In the genomic region with DNA sequence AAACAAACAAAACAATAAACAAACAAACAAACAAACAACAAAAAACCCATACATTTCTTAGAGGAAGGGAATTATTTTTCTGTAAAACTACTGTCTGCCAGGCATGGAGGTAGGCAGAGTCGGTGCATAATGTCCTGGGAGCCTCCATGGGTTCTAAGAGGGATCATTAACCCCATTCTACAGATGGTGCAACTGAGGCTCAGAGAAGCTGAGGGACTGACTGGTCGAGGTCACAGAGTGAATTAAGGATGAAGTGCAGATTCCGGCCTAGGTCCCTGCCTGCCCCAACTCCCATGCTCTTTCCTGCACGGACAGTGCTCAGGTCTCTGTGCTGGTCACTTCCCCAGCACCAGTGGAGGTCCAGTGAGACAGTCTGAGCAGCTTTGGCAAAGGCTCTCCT, we compare ENCODE assay signal across 22 cellular contexts. TPM values are rescaled to one million over a fixed set of nuclear protein-coding genes. Genes with fewer than 3 reads are reported as not detected.
DNase-seq lines count a peak whose midpoint lies in the region; ATAC-seq, FAIRE-seq and TF ChIP-seq lines count a peak whose summit lies in the region.
"Had no signal": no experiment of that assay in that cellular context is flagged by ENCODE, and none has a peak within 500 bp of the region (broad histone marks: within the 10 kb centered on the region; RNA-seq: fewer than 3 reads in every experiment).

No MANE protein-coding gene starts in this region.

- TF ChIP-seq RAD21 in HepG2 (CRISPR knock-in tag; IDR thresholded peaks at IDR 0.05) (no peak), K562 (CRISPR knock-in tag; conservative IDR thresholded peaks at IDR 0.05 in 1 of 2, IDR thresholded peaks at IDR 0.05 in 1 of 2) (no peak)

- H3K9ac ChIP-seq in HepG2 (ENCODE audit: insufficient read depth, low read depth, low read length), result no peak overlapping the region
- H3K9ac ChIP-seq in K562 (ENCODE audit: insufficient read depth in 1 of 2, low read depth in 2 of 2, low read length in 2 of 2), result 0 out of 4 replicates have a peak overlapping the region, but pooled peaks of 1 of the 2 experiments have one; percentile 29

- H3K79me2 ChIP-seq in HepG2 (ENCODE audit: insufficient read depth, low read length) (no peaks in the 10 kb centered on the region), K562 (ENCODE audit: control insufficient read depth, insufficient read depth, low read length) (no peaks in the 10 kb centered on the region), osteoblast (ENCODE audit: insufficient read depth, low read length) (no peaks in the 10 kb centered on the region)

- H3K36me3 ChIP-seq in HepG2 (replicated peaks in 1 of 2; ENCODE audit: control insufficient read depth in 1 of 2, insufficient read depth in 2 of 2, low read length in 2 of 2) (no peaks in the 10 kb centered on the region), right lobe of liver (no peaks in the 10 kb centered on the region), K562 (ENCODE audit: control insufficient read depth, insufficient read depth, low read length) (no peaks in the 10 kb centered on the region), osteoblast (ENCODE audit: insufficient read depth, low read length) (no peaks in the 10 kb centered on the region)
- H3K36me3 ChIP-seq: BE2C had no signal

- H3K9me1 ChIP-seq in K562 (ENCODE audit: control insufficient read depth, insufficient read depth, low read length), result no peaks in the 10 kb centered on the region

- no peak for DNase-seq in HepG2 (ENCODE audit: low spot score)
- DNase-seq in right lobe of liver, result no peak
- no peak for DNase-seq in K562 (ENCODE audit: extremely low read depth in 1 of 4, low spot score in 3 of 4)
- peak; percentile 65 for DNase-seq in osteoblast (ENCODE audit: insufficient read length, low spot score, missing footprints)
- no peak for DNase-seq in ACHN
- no peak for DNase-seq in iPS-NIHi7 (ENCODE audit: extremely low spot score)
- DNase-seq: BE2C; C1 segment of cervical spinal cord; Caco-2; Calu3; CD4-positive, alpha-beta memory T cell; CD4-positive, CD25-positive, alpha-beta regulatory T cell; DMS79 treated with DMSO at 0.1 percent for 48 hours; GF-D8 had no signal

- H4K20me1 ChIP-seq in HepG2 (ENCODE audit: insufficient read depth, low read length) (peaks cover 4% of the 10 kb centered on the region; the same call in 1 of the 2 replicates), K562 (replicated peaks; ENCODE audit: control insufficient read depth, insufficient read depth, low read length) (peaks cover 21% of the 10 kb centered on the region; the same call in 1 of the 2 replicates), osteoblast (ENCODE audit: insufficient read depth, low read length) (no peaks in the 10 kb centered on the region)

- H3K27me3 ChIP-seq in HepG2 (ENCODE audit: control insufficient read depth in 1 of 2, insufficient read depth in 2 of 2, low read length in 2 of 2) (peaks cover 14 to 76% of the 10 kb centered on the region in 2 experiments), right lobe of liver (no peaks in the 10 kb centered on the region), K562 (ENCODE audit: control insufficient read depth in 2 of 2, insufficient read depth in 2 of 2, low read length in 2 of 2) (peaks cover 26 to 48% of the 10 kb centered on the region in 2 experiments; a peak in 4 of 5 replicates), osteoblast (ENCODE audit: insufficient read depth, low read length) (peaks cover 2% of the 10 kb centered on the region)
- H3K27me3 ChIP-seq: BE2C had no signal

- POLR2A ChIA-PET in HepG2 (lab: Yijun Ruan, JAX), result no interaction called here
- POLR2A ChIA-PET in K562 (lab: Yijun Ruan, JAX), result no interaction called here

- FAIRE-seq in HepG2 (lab: Jason Lieb, UNC), result no peak
- no peak for FAIRE-seq in K562 (lab: Jason Lieb, UNC)
- FAIRE-seq: A549, D721Med, G401.6, GM12891, GM19239 had no signal

- TF ChIP-seq POLR2A in HepG2 (IDR thresholded peaks at IDR 0.05; ENCODE audit: insufficient read depth in 1 of 2, low read depth in 2 of 2, low read length in 2 of 2) (no peak), right lobe of liver (IDR thresholded peaks at IDR 0.05) (no peak), K562 (conservative IDR thresholded peaks at IDR 0.05) (no peak)

- H3K4me1 ChIP-seq in HepG2 (ENCODE audit: insufficient read depth, low read length), result peaks cover 9% of the 10 kb centered on the region
- no peaks in the 10 kb centered on the region for H3K4me1 ChIP-seq in right lobe of liver
- H3K4me1 ChIP-seq in K562 (replicated peaks in 1 of 2; ENCODE audit: control insufficient read depth in 2 of 2, insufficient read depth in 2 of 2, low read length in 2 of 2), result peaks cover 0 to 16% of the 10 kb centered on the region in 2 experiments; a peak in 4 of 5 replicates
- H3K4me1 ChIP-seq in osteoblast (ENCODE audit: insufficient read depth, low read length), result no peaks in the 10 kb centered on the region
- H3K4me1 ChIP-seq: A549 had no signal

- no TSS peak for BruUV-seq in HepG2 (replicated peaks; lab: Mats Ljungman, UMichigan)
- no TSS peak for BruUV-seq in K562 (replicated peaks; lab: Mats Ljungman, UMichigan)

- H2AFZ ChIP-seq in HepG2 (ENCODE audit: low read length) (no peak overlapping the region), K562 (ENCODE audit: low read depth, low read length) (no peak overlapping the region), osteoblast (ENCODE audit: low read length) (no peak overlapping the region)

- 24% methylated on average over 3 of the region's 4 CpGs for WGBS in HepG2 (ENCODE audit: low lambda C conversion rate)
- 71% methylated on average over 3 of the region's 4 CpGs for WGBS in right lobe of liver (ENCODE audit: insufficient coverage, low coverage, low lambda C conversion rate, missing lambda C conversion rate)
- 6% methylated on average over 4 of the region's 4 CpGs for WGBS in K562 (ENCODE audit: insufficient coverage, low coverage, missing lambda C conversion rate)

- CTCF ChIA-PET in HepG2 (lab: Yijun Ruan, JAX; ENCODE audit: low intra/inter-chr PET ratio, low total read pairs) (no interaction called here), K562 (lab: Yijun Ruan, JAX; ENCODE audit: low intra/inter-chr PET ratio) (no interaction called here)

- TF ChIP-seq EP300 in HepG2 (IDR thresholded peaks at IDR 0.05; ENCODE audit: low read depth in 2 of 2, low read length in 2 of 2), result no peak
- TF ChIP-seq EP300 in HepG2 (CRISPR knock-in tag; IDR thresholded peaks at IDR 0.05; ENCODE audit: borderline replicate concordance), result no peak
- TF ChIP-seq EP300 in K562 (IDR thresholded peaks at IDR 0.05; ENCODE audit: low read length), result no peak

- no peak for ATAC-seq in HepG2
- no peak for ATAC-seq in right lobe of liver
- no peak for ATAC-seq in K562
- ATAC-seq: A549 had no signal

- no peak for TF ChIP-seq CTCF in HepG2 (CRISPR knock-in tag; IDR thresholded peaks at IDR 0.05)
- no peak for TF ChIP-seq CTCF in right lobe of liver (IDR thresholded peaks at IDR 0.05)
- TF ChIP-seq CTCF in K562 (IDR thresholded peaks at IDR 0.05 in 2 of 3, conservative IDR thresholded peaks at IDR 0.05 in 1 of 3; ENCODE audit: insufficient read depth in 2 of 3, low read depth in 1 of 3, low read length in 3 of 3), result no peak
- TF ChIP-seq CTCF in osteoblast (IDR thresholded peaks at IDR 0.05; ENCODE audit: extremely low read depth, low read depth, low read length), result no peak

- H3K9me3 ChIP-seq in HepG2 (ENCODE audit: low read length) (no peaks in the 10 kb centered on the region), right lobe of liver (no peaks in the 10 kb centered on the region), K562 (replicated peaks; ENCODE audit: control insufficient read depth, insufficient read depth, low read depth, low read length) (no peaks in the 10 kb centered on the region), osteoblast (ENCODE audit: low read depth, low read length) (no peaks in the 10 kb centered on the region)
- H3K9me3 ChIP-seq: A549, BE2C, Caco-2 had no signal

- H3K4me2 ChIP-seq in HepG2 (ENCODE audit: low read depth, low read length) (no peak overlapping the region), K562 (ENCODE audit: insufficient read depth, low read length) (no peak overlapping the region), osteoblast (ENCODE audit: insufficient read depth, low read length) (no peak overlapping the region)
- H3K4me2 ChIP-seq: A549 had no signal

- in situ Hi-C loops in HepG2 (cut with HindIII; ENCODE audit: extremely low pct_ligation_motif_present, low pct_unique_long_range_greater_than_20kb) (no loop called here), K562 (cut with MboI) (no loop called here), ACHN (cut with HindIII; ENCODE audit: low pct_ligation_motif_present, low pct_unique_long_range_greater_than_20kb, low sequenced_read_pairs) (no loop called here)

- H3K27ac ChIP-seq in HepG2 (ENCODE audit: extremely low read length, insufficient read depth, low read length), result no peak overlapping the region
- no peak overlapping the region for H3K27ac ChIP-seq in right lobe of liver
- no peak overlapping the region for H3K27ac ChIP-seq in K562 (ENCODE audit: extremely low read depth, low read depth, low read length)
- H3K27ac ChIP-seq in osteoblast (ENCODE audit: low read depth, low read length), result no peak overlapping the region
- H3K27ac ChIP-seq: 22Rv1, A549 had no signal

- intact Hi-C loops in HepG2 (cut with micrococcal nuclease; ENCODE audit: unreplicated experiment), result no loop called here
- intact Hi-C loops in right lobe of liver (cut with DNase I), result no loop called here
- intact Hi-C loops in K562 (cut with micrococcal nuclease), result no loop called here

- H3K4me3 ChIP-seq in HepG2 (replicated peaks in 1 of 3; ENCODE audit: insufficient read depth in 1 of 3, low read depth in 2 of 3, low read length in 3 of 3) (no peak overlapping the region), right lobe of liver (no peak overlapping the region), K562 (no peak overlapping the region), osteoblast (ENCODE audit: insufficient read depth, low read length) (no peak overlapping the region)
- H3K4me3 ChIP-seq: A549 had no signal

RNA-seq across cellular contexts. Expression of gene WNT4, which starts 15.8 kb away (rescaled TPM):
- total RNA-seq in HepG2 (2016; rRNA removed; fragmentation: Illumina TruSeq; extraction: Trizol), result not detected in 2 replicates
- not detected in 2 replicates for total RNA-seq in HepG2 (2016; cell fraction: cytosol; rRNA removed; fragmentation: Illumina TruSeq; extraction: Trizol; ENCODE audit: low read depth)
- total RNA-seq in HepG2 (2016; cell fraction: insoluble cytoplasmic fraction; rRNA removed; fragmentation: Illumina TruSeq; extraction: Trizol), result not detected in 2 replicates
- not detected in 2 replicates for total RNA-seq in HepG2 (2016; cell fraction: membrane; rRNA removed; fragmentation: Illumina TruSeq; extraction: Trizol)
- total RNA-seq in HepG2 (2016; cell fraction: nucleus; rRNA removed; fragmentation: Illumina TruSeq; extraction: Trizol), result not detected in 2 replicates
- not detected in 2 replicates for polyA plus RNA-seq in HepG2 (2011; rRNA removed)
- not detected in 2 replicates for polyA plus RNA-seq in HepG2 (2011; cell fraction: cytosol; rRNA removed)
- polyA plus RNA-seq in HepG2 (2011; cell fraction: nucleus; rRNA removed), result not detected in 2 replicates
- 0.05 and 0.11 TPM in 2 replicates for polyA plus RNA-seq in HepG2 (2012)
- not detected in 2 replicates for polyA plus RNA-seq in HepG2 (2016; cell fraction: cytosol; fragmentation: Illumina TruSeq; extraction: Trizol; ENCODE audit: low read depth)
- polyA plus RNA-seq in HepG2 (2016; cell fraction: insoluble cytoplasmic fraction; fragmentation: Illumina TruSeq; extraction: Trizol; ENCODE audit: low read depth), result not detected in 2 replicates
- not detected in 2 replicates for polyA plus RNA-seq in HepG2 (2016; cell fraction: membrane; fragmentation: Illumina TruSeq; extraction: Trizol; ENCODE audit: low read depth)
- polyA plus RNA-seq in HepG2 (2016; cell fraction: nucleus; fragmentation: Illumina TruSeq; extraction: Trizol; ENCODE audit: insufficient read depth, low read depth), result not detected in 2 replicates
- 0.12 TPM in 1 of 2 replicates, not detected in the other for polyA minus RNA-seq in HepG2 (2011; rRNA and poly(A)+ RNA removed; ENCODE audit: low replicate concordance)
- not detected in 2 replicates for polyA minus RNA-seq in HepG2 (2011; cell fraction: cytosol; rRNA and poly(A)+ RNA removed)
- not detected in 2 replicates for polyA minus RNA-seq in HepG2 (2011; cell fraction: nucleus; rRNA and poly(A)+ RNA removed)
- under 1 TPM in 4 of 6 experiments, not detected in 2; 0.06 to 0.46 (median 0.21) TPM for total RNA-seq in right lobe of liver
- total RNA-seq in K562 (2011; cell fraction: chromatin; rRNA removed; ENCODE audit: low replicate concordance), result not detected in 2 replicates
- not detected in 2 replicates for total RNA-seq in K562 (2011; cell fraction: nucleolus; rRNA removed)
- total RNA-seq in K562 (2011; cell fraction: nucleoplasm; rRNA removed), result not detected in 2 replicates
- not detected in 2 replicates for total RNA-seq in K562 (2014; rRNA removed)
- not detected in 2 replicates for total RNA-seq in K562 (2014; rRNA removed; fragmentation: Illumina TruSeq; extraction: Trizol)
- total RNA-seq in K562 (2015; rRNA removed; fragmentation: Illumina TruSeq; extraction: Trizol), result not detected in 2 replicates
- 0.04 TPM in 1 of 2 replicates, not detected in the other for total RNA-seq in K562 (2021)
- not detected in 2 replicates for polyA plus RNA-seq in K562 (2011; rRNA removed)
- 0.01 and 0.03 TPM in 2 replicates for polyA plus RNA-seq in K562 (2011; cell fraction: cytosol; rRNA removed)
- polyA plus RNA-seq in K562 (2011; cell fraction: nucleus; rRNA removed), result not detected in 2 replicates
- 0.05 and 0.07 TPM in 2 replicates for polyA plus RNA-seq in K562 (2012)
- polyA plus RNA-seq in K562 (2014; fragmentation: Illumina TruSeq; extraction: Trizol), result not detected in 2 replicates
- under 1 TPM in 1 of 2 experiments, not detected in 1; 0.01 TPM for polyA plus RNA-seq in K562 (2014; fragmentation: Nextera tagmentation; extraction: Ambion mirVana)
- polyA plus RNA-seq in K562 (2014; rRNA removed), result not detected in 2 replicates
- polyA minus RNA-seq in K562 (2011; rRNA and poly(A)+ RNA removed), result not detected in 2 replicates
- polyA minus RNA-seq in K562 (2011; cell fraction: cytosol; rRNA and poly(A)+ RNA removed), result not detected in 2 replicates
- polyA minus RNA-seq in K562 (2011; cell fraction: nucleus; rRNA and poly(A)+ RNA removed), result not detected in 2 replicates
- total RNA-seq in osteoblast, result under 0.01 TPM in 1 of 2 replicates, not detected in the other
- total RNA-seq: CD4-positive, alpha-beta memory T cell; CD4-positive, CD25-positive, alpha-beta regulatory T cell had no signal
- polyA plus RNA-seq: AG04450, CD14-positive monocyte had no signal

Comparison
In these comparisons a context has a peak if more than half of its experiments do, and no peak if none do; other contexts are left out.
1. Of the 241 proteins assayed by ChIP-seq in both HepG2 and K562: peak only in HepG2: none; only in K562: CHD4 and PTBP1; in both: none; in neither: 238; mixed calls (peak in some experiments, not most) for 1.